ENCODE assay signal across 9 cellular contexts in genomic region chr17:38908676-38909181, GRCh38. TPM values are rescaled to one million over a fixed set of nuclear protein-coding genes. Genes with fewer than 3 reads are reported as not detected.
DNase-seq lines count a peak whose midpoint lies in the region; ATAC-seq and TF ChIP-seq lines count a peak whose summit lies in the region.
"Had no signal": no experiment of that assay in that cellular context is flagged by ENCODE, and none has a peak within 500 bp of the region (broad histone marks: within the 10 kb centered on the region; RNA-seq: fewer than 3 reads in every experiment).

No MANE protein-coding gene starts in this region.

- peak overlapping the region; percentile 18; the same call in 1 of the 2 replicates for H3K4me2 ChIP-seq in OCI-LY7 (ENCODE audit: low read length)

- H3K27ac ChIP-seq in OCI-LY7 (ENCODE audit: low read depth, low read length, poor library complexity, severe bottlenecking) (peak overlapping the region; percentile 14), lower lobe of right lung (peak overlapping the region; percentile 62), subcutaneous abdominal adipose tissue (ENCODE audit: low read depth, low read length) (peak overlapping the region; percentile 81)

- H3K4me1 ChIP-seq in OCI-LY7 (ENCODE audit: insufficient read depth, low read length, poor library complexity, severe bottlenecking) (peaks cover 27% of the 10 kb centered on the region), lower lobe of right lung (peaks cover 70% of the 10 kb centered on the region), subcutaneous abdominal adipose tissue (ENCODE audit: control insufficient read depth in 5 of 5, insufficient read depth in 5 of 5, low read length in 5 of 5) (peaks cover 8 to 62% (median 56%) of the 10 kb centered on the region in 5 donors)

- peaks cover 93% of the 10 kb centered on the region for H3K36me3 Mint-ChIP-seq in dendritic cell treated with granulocyte-macrophage colony-stimulating factor and Interleukin-4, amounts not matched to agents 40 ng/mL and 50 ng/mL, for 4 days (ENCODE audit: low read depth)

- H3K36me3 ChIP-seq in OCI-LY7 (ENCODE audit: insufficient read depth, low read length), result peaks cover 59% of the 10 kb centered on the region
- peaks cover 54% of the 10 kb centered on the region for H3K36me3 ChIP-seq in lower lobe of right lung
- H3K36me3 ChIP-seq in subcutaneous abdominal adipose tissue (ENCODE audit: control insufficient read depth in 5 of 5, insufficient read depth in 5 of 5, low read length in 5 of 5), result peaks cover 0 to 57% (median 24%) of the 10 kb centered on the region in 5 donors

- ATAC-seq in lower lobe of right lung (peak; percentile 29 to 42), HG03571 (IDR thresholded peaks at IDR 0.05; ENCODE audit: unreplicated experiment) (no peak), HG03460 (IDR thresholded peaks at IDR 0.05; ENCODE audit: unreplicated experiment) (no peak)

- peak overlapping the region in 1 of 5 donors; percentile 60 for H3K9ac ChIP-seq in subcutaneous abdominal adipose tissue (ENCODE audit: low read length in 5 of 5)

- H3K27me3 Mint-ChIP-seq in dendritic cell treated with granulocyte-macrophage colony-stimulating factor and Interleukin-4, amounts not matched to agents 40 ng/mL and 50 ng/mL, for 4 days, result no peaks in the 10 kb centered on the region

- CTCF ChIA-PET in OCI-LY7 (lab: Charles Lee; ENCODE audit: unreplicated experiment), result no interaction called here

- H3K4me3 Mint-ChIP-seq in dendritic cell treated with granulocyte-macrophage colony-stimulating factor and Interleukin-4, amounts not matched to agents 40 ng/mL and 50 ng/mL, for 4 days, result no peak overlapping the region

- no peaks in the 10 kb centered on the region for H4K20me1 ChIP-seq in OCI-LY7 (ENCODE audit: insufficient read depth, low read length)

- BruUV-seq in OCI-LY7 (replicated peaks; lab: Mats Ljungman, UMichigan), result no TSS peak

- H3K4me3 ChIP-seq in OCI-LY7 (ENCODE audit: low read depth, low read length, poor library complexity, severe bottlenecking), result no peak overlapping the region
- H3K4me3 ChIP-seq in lower lobe of right lung, result no peak overlapping the region
- H3K4me3 ChIP-seq in subcutaneous abdominal adipose tissue (ENCODE audit: low read depth in 1 of 5, low read length in 5 of 5), result peak overlapping the region in 1 of 5 donors; percentile 6

- no peaks in the 10 kb centered on the region for H3K9me3 ChIP-seq in OCI-LY7 (ENCODE audit: low read length)
- H3K9me3 ChIP-seq in lower lobe of right lung, result no peaks in the 10 kb centered on the region
- H3K9me3 ChIP-seq in subcutaneous abdominal adipose tissue (ENCODE audit: control insufficient read depth in 5 of 5, low read length in 5 of 5), result no peaks in the 10 kb centered on the region

- DNase-seq in OCI-LY7 (ENCODE audit: low spot score) (peak; percentile 56), lower lobe of right lung (peak; percentile 50)
- no peak for DNase-seq in stimulated activated naive CD4-positive, alpha-beta T cell (lab: John Stamatoyannopoulos, UW)
- DNase-seq: head of caudate nucleus, NCI-H345 had no signal

- TF ChIP-seq CTCF in OCI-LY7 (conservative IDR thresholded peaks at IDR 0.05; ENCODE audit: low read length) (no peak), lower lobe of right lung (IDR thresholded peaks at IDR 0.05) (no peak)

- no peaks in the 10 kb centered on the region for H3K9me2 ChIP-seq in OCI-LY7 (ENCODE audit: insufficient read depth, low read length)

- peaks cover 7% of the 10 kb centered on the region; the same call in 1 of the 2 replicates for H3K79me2 ChIP-seq in OCI-LY7 (ENCODE audit: insufficient read depth, low read depth, low read length)

- H3K4me1 Mint-ChIP-seq in dendritic cell treated with granulocyte-macrophage colony-stimulating factor and Interleukin-4, amounts not matched to agents 40 ng/mL and 50 ng/mL, for 4 days (ENCODE audit: low read depth), result peaks cover 71% of the 10 kb centered on the region

- no peaks in the 10 kb centered on the region for H3K9me3 Mint-ChIP-seq in dendritic cell treated with granulocyte-macrophage colony-stimulating factor and Interleukin-4, amounts not matched to agents 40 ng/mL and 50 ng/mL, for 4 days

- H3K27me3 ChIP-seq in lower lobe of right lung (ENCODE audit: low read depth) (no peaks in the 10 kb centered on the region), subcutaneous abdominal adipose tissue (ENCODE audit: control insufficient read depth in 5 of 5, insufficient read depth in 4 of 5, low read length in 5 of 5) (no peaks in the 10 kb centered on the region)

- POLR2A ChIA-PET in OCI-LY7 (lab: Charles Lee), result no interaction called here

- intact Hi-C loops in OCI-LY7 (cut with micrococcal nuclease; ENCODE audit: unreplicated experiment) (loop anchor here (2.0 kb wide), 1 partner anchor 38 kb away; the partner anchor contains the start of gene LASP1), lower lobe of right lung (cut with DNase I) (no loop called here)
- intact Hi-C loops in dendritic cell treated with granulocyte-macrophage colony-stimulating factor and Interleukin-4, amounts not matched to agents 40 ng/mL and 50 ng/mL, for 4 days (cut with micrococcal nuclease), result loop anchor here (10.0 kb wide), 1 partner anchor 84 kb away; the partner anchor contains the start of gene CWC25

- H2AFZ ChIP-seq in OCI-LY7 (ENCODE audit: low read length), result no peak overlapping the region

- H3K27ac Mint-ChIP-seq in dendritic cell treated with granulocyte-macrophage colony-stimulating factor and Interleukin-4, amounts not matched to agents 40 ng/mL and 50 ng/mL, for 4 days, result peak overlapping the region; percentile 33

RNA-seq across cellular contexts. Expression of gene LASP1, which starts 38.9 kb away (rescaled TPM):
- total RNA-seq in OCI-LY7 (2014; rRNA removed; shearing (Covaris generic)), result 44.3 and 48.6 TPM in 2 replicates
- total RNA-seq in OCI-LY7 (2022) (101 and 110 TPM in 2 replicates), lower lobe of right lung (158 TPM)

RNA-seq across cellular contexts. Expression of gene RPL23, which starts 55.2 kb away (rescaled TPM):
- total RNA-seq in OCI-LY7 (2014; rRNA removed; shearing (Covaris generic)), result 1,289 and 1,881 TPM in 2 replicates
- 1,611 and 1,766 TPM in 2 replicates for total RNA-seq in OCI-LY7 (2022)
- total RNA-seq in lower lobe of right lung, result 1,156 TPM

RNA-seq across cellular contexts. Expression of gene FBXO47, which starts 58.5 kb away (rescaled TPM):
- not detected in 2 replicates for total RNA-seq in OCI-LY7 (2014; rRNA removed; shearing (Covaris generic))
- total RNA-seq in OCI-LY7 (2022) (0.13 and 0.15 TPM in 2 replicates), lower lobe of right lung (not detected)

Comparison
In these comparisons a context has a peak if more than half of its experiments do, and no peak if none do; other contexts are left out.
1. DNase-seq: peak in OCI-LY7 (single experiment) and lower lobe of right lung (single experiment); none in stimulated activated naive CD4-positive, alpha-beta T cell (0 of 6).
2. H3K27ac ChIP-seq: peak in every context shown above with its lines; median percentile 81 in subcutaneous abdominal adipose tissue; 62 in lower lobe of right lung; 14 in OCI-LY7.
3. ATAC-seq: peak in lower lobe of right lung (2 of 2); none in HG03571 (single experiment) and HG03460 (single experiment).